21 cellular contexts compared by ENCODE assay signal in genomic region chr2:121830809-121831208, GRCh38.
DNase-seq lines count a peak whose midpoint lies in the region; FAIRE-seq and TF ChIP-seq lines count a peak whose summit lies in the region.
"Had no signal": no experiment of that assay in that cellular context is flagged by ENCODE, and none has a peak within 500 bp of the region (broad histone marks: within the 10 kb centered on the region; RNA-seq: fewer than 3 reads in every experiment).

No MANE protein-coding gene starts in this region.

- no peak for FAIRE-seq in HTR-8/SVneo (lab: Jason Lieb, UNC)
- FAIRE-seq: GM12878, GM19239, H54 had no signal

- H3K27me3 ChIP-seq in breast epithelium (no peaks in the 10 kb centered on the region), esophagus squamous epithelium (no peaks in the 10 kb centered on the region)
- H3K27me3 ChIP-seq: BLaER1 had no signal

- CTCF ChIA-PET in MCF 10A (lab: Yijun Ruan, JAX) = no interaction called here

- no peak overlapping the region for H3K4me3 Mint-ChIP-seq in MCF 10A (ENCODE audit: unreplicated experiment)
- H3K4me3 Mint-ChIP-seq: CD14-positive monocyte, GM23338, IgD-negative memory B cell had no signal

- peaks cover 12% of the 10 kb centered on the region for H3K4me1 Mint-ChIP-seq in MCF 10A (ENCODE audit: insufficient read depth, unreplicated experiment)
- H3K4me1 Mint-ChIP-seq: CD14-positive monocyte; CD4-positive, alpha-beta memory T cell; IgD-negative memory B cell had no signal

- H3K27me3 Mint-ChIP-seq in MCF 10A (ENCODE audit: insufficient read depth, unreplicated experiment) = peaks cover 3% of the 10 kb centered on the region
- H3K27me3 Mint-ChIP-seq: IgD-negative memory B cell had no signal

- H3K27ac ChIP-seq in breast epithelium = no peak overlapping the region
- no peak overlapping the region for H3K27ac ChIP-seq in esophagus squamous epithelium
- H3K27ac ChIP-seq: HL-60 had no signal

- DNase-seq in MCF 10A (ENCODE audit: unreplicated experiment) = peak; percentile 55
- DNase-seq in breast epithelium (ENCODE audit: low spot score in 2 of 2) = no peak
- DNase-seq in SK-MEL-5 (ENCODE audit: low read depth, low spot score) = peak; percentile 34
- DNase-seq in epithelial cell of esophagus (ENCODE audit: low read depth) = peak; percentile 22
- DNase-seq in HTR-8/SVneo (ENCODE audit: insufficient read length, low spot score) = no peak
- no peak for DNase-seq in NCI-H1436 treated with DMSO at 0.1 percent for 48 hours (lab: John Stamatoyannopoulos, UW)
- DNase-seq in esophagus squamous epithelium (lab: John Stamatoyannopoulos, UW) = no peak
- DNase-seq: 8988T; CD4-positive, alpha-beta memory T cell; DMS153; DND-41; EL; HCEC 1CT had no signal

- POLR2A ChIA-PET in MCF 10A (lab: Yijun Ruan, JAX) = no interaction called here

- no TSS peak for BruUV-seq in MCF 10A (replicated peaks; lab: Mats Ljungman, UMichigan)

- no peak overlapping the region for H3K27ac Mint-ChIP-seq in MCF 10A (ENCODE audit: low read depth, unreplicated experiment)
- H3K27ac Mint-ChIP-seq: CD14-positive monocyte; CD4-positive, alpha-beta memory T cell; GM23338; IgD-negative memory B cell had no signal

- H3K9me3 ChIP-seq in breast epithelium = no peaks in the 10 kb centered on the region
- no peaks in the 10 kb centered on the region for H3K9me3 ChIP-seq in esophagus squamous epithelium
- H3K9me3 ChIP-seq: BLaER1 had no signal

- H3K36me3 ChIP-seq in breast epithelium (no peaks in the 10 kb centered on the region), esophagus squamous epithelium (no peaks in the 10 kb centered on the region)
- H3K36me3 ChIP-seq: BLaER1 had no signal

- H3K4me3 ChIP-seq in breast epithelium (no peak overlapping the region), epithelial cell of esophagus (ENCODE audit: low read length) (no peak overlapping the region), esophagus squamous epithelium (no peak overlapping the region)
- H3K4me3 ChIP-seq: BLaER1, GM12878, GM23338 had no signal

- TF ChIP-seq CTCF in MCF 10A (IDR thresholded peaks at IDR 0.05; ENCODE audit: unreplicated experiment) (no peak), breast epithelium (IDR thresholded peaks at IDR 0.05) (no peak), epithelial cell of esophagus (IDR thresholded peaks at IDR 0.05; ENCODE audit: insufficient read depth, low read depth, low read length, missing control alignments) (no peak), esophagus squamous epithelium (IDR thresholded peaks at IDR 0.05) (no peak)

- intact Hi-C loops in MCF 10A (cut with micrococcal nuclease) = no loop called here
- intact Hi-C loops in breast epithelium (cut with DNase I; ENCODE audit: low total_unique reads) = no loop called here
- intact Hi-C loops in esophagus squamous epithelium (cut with DNase I) = no loop called here

- H3K4me1 ChIP-seq in breast epithelium (no peaks in the 10 kb centered on the region), esophagus squamous epithelium (no peaks in the 10 kb centered on the region)

- 60 to 77% methylated on average over 1 of the region's 1 CpG for WGBS in esophagus squamous epithelium, 2 donors

- H3K36me3 Mint-ChIP-seq in MCF 10A (ENCODE audit: insufficient read depth, unreplicated experiment) = peaks cover 6% of the 10 kb centered on the region
- H3K36me3 Mint-ChIP-seq: CD14-positive monocyte; CD4-positive, alpha-beta memory T cell; IgD-negative memory B cell had no signal

- in situ Hi-C loops in SK-MEL-5 (cut with HindIII; ENCODE audit: low pct_unique_long_range_greater_than_20kb, low sequenced_read_pairs) = no loop called here

- no peak for TF ChIP-seq POLR2A in breast epithelium (IDR thresholded peaks at IDR 0.05)
- TF ChIP-seq POLR2A in esophagus squamous epithelium (IDR thresholded peaks at IDR 0.05) = no peak

- H3K9me3 Mint-ChIP-seq in MCF 10A (ENCODE audit: unreplicated experiment) = no peaks in the 10 kb centered on the region
- H3K9me3 Mint-ChIP-seq: CD14-positive monocyte; CD4-positive, alpha-beta memory T cell; GM23338; IgD-negative memory B cell had no signal

Comparison
In these comparisons a context has a peak if more than half of its experiments do, and no peak if none do; other contexts are left out.
1. DNase-seq: peak in MCF 10A (single experiment), SK-MEL-5 (single experiment) and epithelial cell of esophagus (single experiment); none in breast epithelium (0 of 2), HTR-8/SVneo (single experiment), NCI-H1436 treated with DMSO at 0.1 percent for 48 hours (single experiment) and esophagus squamous epithelium (single experiment).